In genomic region chr20:63238491-63239126, GRCh38 we compare ENCODE assay signal across 16 cellular contexts. TPM values are rescaled to one million over a fixed set of nuclear protein-coding genes. Genes with fewer than 3 reads are reported as not detected.
DNase-seq lines count a peak whose midpoint lies in the region; ATAC-seq and TF ChIP-seq lines count a peak whose summit lies in the region.
"Had no signal": no experiment of that assay in that cellular context is flagged by ENCODE, and none has a peak within 500 bp of the region (broad histone marks: within the 10 kb centered on the region; RNA-seq: fewer than 3 reads in every experiment).

No MANE protein-coding gene starts in this region.

- CTCF ChIA-PET in activated CD4-positive, alpha-beta T cell treated with anti-CD3 and anti-CD28 coated beads for 36 hours (lab: Charles Lee), result no interaction called here
- CTCF ChIA-PET in GM10248 (lab: Yijun Ruan, JAX), result interaction anchor here (8.2 kb wide), 1 partner anchor 15 kb away, joined by 76 read pairs; no protein-coding TSS in a partner anchor

- intact Hi-C loops in activated CD4-positive, alpha-beta T cell treated with anti-CD3 and anti-CD28 coated beads for 36 hours (cut with DNase I, micrococcal nuclease), result no loop called here
- intact Hi-C loops in activated CD4-positive, alpha-beta T cell treated with anti-CD3 and anti-CD28 coated beads, Interleukin-2, amount 10 ng/mL, durations not matched to agents 24 days and 14 days (cut with micrococcal nuclease), result no loop called here
- intact Hi-C loops in spleen (cut with DNase I; ENCODE audit: low total_unique reads), result no loop called here

- H3K9me3 ChIP-seq in Loucy (ENCODE audit: insufficient read depth, low read depth, low read length) (no peaks in the 10 kb centered on the region), spleen (no peaks in the 10 kb centered on the region)
- H3K9me3 ChIP-seq: lower lobe of right lung had no signal

- H3K4me2 ChIP-seq in Loucy (ENCODE audit: low read depth, low read length, poor library complexity, severe bottlenecking), result peak overlapping the region; percentile 64

- DNase-seq in activated CD4-positive, alpha-beta T cell treated with anti-CD3 and anti-CD28 coated beads for 36 hours, result peak; percentile 31
- no peak for DNase-seq in activated CD4-positive, alpha-beta T cell treated with anti-CD3 and anti-CD28 coated beads, Interleukin-2, amount 10 ng/mL, durations not matched to agents 24 days and 14 days
- DNase-seq in erythroblast (lab: John Stamatoyannopoulos, UW), result peak; percentile 31 to 35
- no peak for DNase-seq in spleen
- no peak for DNase-seq in GM10248 (ENCODE audit: extremely low spot score)
- DNase-seq: activated CD4-positive, alpha-beta T cell treated with anti-CD3 and anti-CD28 coated beads for 1 hour; DMS 273 treated with DMSO at 0.1 percent for 48 hours; GOT3; lower lobe of right lung; NCI-H2081 treated with DMSO at 0.1 percent for 48 hours had no signal

- ATAC-seq in activated CD4-positive, alpha-beta T cell treated with anti-CD3 and anti-CD28 coated beads for 36 hours, result no peak
- no peak for ATAC-seq in HG02588 (IDR thresholded peaks at IDR 0.05; ENCODE audit: unreplicated experiment)
- no peak for ATAC-seq in GM19395 (IDR thresholded peaks at IDR 0.05; ENCODE audit: unreplicated experiment)
- ATAC-seq: lower lobe of right lung had no signal

- H2AFZ ChIP-seq in Loucy (ENCODE audit: low read length), result no peak overlapping the region; the same call in 1 of the 2 replicates

- H3K4me1 ChIP-seq in Loucy (ENCODE audit: insufficient read depth, low read length, poor library complexity, severe bottlenecking) (peaks cover 3% of the 10 kb centered on the region), spleen (peaks cover 0 to 62% (median 24%) of the 10 kb centered on the region in 6 donors)
- H3K4me1 ChIP-seq: lower lobe of right lung had no signal

- H3K27me3 ChIP-seq in Loucy (ENCODE audit: insufficient read depth, low read length, poor library complexity, severe bottlenecking), result no peaks in the 10 kb centered on the region
- peaks cover 0 to 50% (median 11%) of the 10 kb centered on the region in 7 donors for H3K27me3 ChIP-seq in spleen (replicated peaks in 1 of 7)

- H3K36me3 ChIP-seq in Loucy (ENCODE audit: insufficient read depth, low read length), result no peaks in the 10 kb centered on the region
- H3K36me3 ChIP-seq in spleen, result no peaks in the 10 kb centered on the region
- H3K36me3 ChIP-seq: lower lobe of right lung had no signal

- no peaks in the 10 kb centered on the region for H4K20me1 ChIP-seq in Loucy (ENCODE audit: insufficient read depth, low read length, poor library complexity, severe bottlenecking)

- no peaks in the 10 kb centered on the region for H3K36me3 Mint-ChIP-seq in activated CD4-positive, alpha-beta T cell treated with anti-CD3 and anti-CD28 coated beads for 36 hours (ENCODE audit: low read depth)
- H3K36me3 Mint-ChIP-seq in activated CD4-positive, alpha-beta T cell treated with anti-CD3 and anti-CD28 coated beads, Interleukin-2, amount 10 ng/mL, durations not matched to agents 24 days and 14 days (ENCODE audit: low read depth), result no peaks in the 10 kb centered on the region

- POLR2A ChIA-PET in activated CD4-positive, alpha-beta T cell treated with anti-CD3 and anti-CD28 coated beads for 36 hours (lab: Charles Lee), result no interaction called here
- POLR2A ChIA-PET in GM10248 (lab: Yijun Ruan, JAX), result no interaction called here

- TF ChIP-seq CTCF in Loucy (conservative IDR thresholded peaks at IDR 0.05; ENCODE audit: low read length) (peak; percentile 50), spleen (IDR thresholded peaks at IDR 0.05 in 8 of 11, conservative IDR thresholded peaks at IDR 0.05 in 3 of 11) (peak in 1 of 11 experiments; percentile 9), GM10248 (IDR thresholded peaks at IDR 0.05; ENCODE audit: control extremely low read depth, extremely low read depth, low read depth, missing control alignments) (no peak)

- 36 to 51% (median 42%) methylated on average over 9 to 18 of the region's 18 CpGs for WGBS in spleen, 5 donors

- no peak overlapping the region for H3K4me3 Mint-ChIP-seq in activated CD4-positive, alpha-beta T cell treated with anti-CD3 and anti-CD28 coated beads for 36 hours
- no peak overlapping the region for H3K4me3 Mint-ChIP-seq in activated CD4-positive, alpha-beta T cell treated with anti-CD3 and anti-CD28 coated beads, Interleukin-2, amount 10 ng/mL, durations not matched to agents 24 days and 14 days

- H3F3A ChIP-seq in Loucy (ENCODE audit: low read depth), result no peaks in the 10 kb centered on the region

- H3K79me2 ChIP-seq in Loucy (ENCODE audit: insufficient read depth, low read length), result no peaks in the 10 kb centered on the region

- H3K9ac ChIP-seq in Loucy (ENCODE audit: low read depth, low read length, poor library complexity, severe bottlenecking), result peak overlapping the region; percentile 60

- H3K27ac ChIP-seq in spleen, result peak overlapping the region in 6 of 8 donors; percentile 29 to 70 (median 62)
- H3K27ac ChIP-seq: lower lobe of right lung had no signal

- H3K27ac Mint-ChIP-seq in activated CD4-positive, alpha-beta T cell treated with anti-CD3 and anti-CD28 coated beads for 36 hours, result no peak overlapping the region
- no peak overlapping the region for H3K27ac Mint-ChIP-seq in activated CD4-positive, alpha-beta T cell treated with anti-CD3 and anti-CD28 coated beads, Interleukin-2, amount 10 ng/mL, durations not matched to agents 24 days and 14 days

- H3K4me1 Mint-ChIP-seq in activated CD4-positive, alpha-beta T cell treated with anti-CD3 and anti-CD28 coated beads for 36 hours, result peaks cover 2% of the 10 kb centered on the region
- H3K4me1 Mint-ChIP-seq in activated CD4-positive, alpha-beta T cell treated with anti-CD3 and anti-CD28 coated beads, Interleukin-2, amount 10 ng/mL, durations not matched to agents 24 days and 14 days, result no peaks in the 10 kb centered on the region

- no peaks in the 10 kb centered on the region for H3K27me3 Mint-ChIP-seq in activated CD4-positive, alpha-beta T cell treated with anti-CD3 and anti-CD28 coated beads for 36 hours
- H3K27me3 Mint-ChIP-seq in activated CD4-positive, alpha-beta T cell treated with anti-CD3 and anti-CD28 coated beads, Interleukin-2, amount 10 ng/mL, durations not matched to agents 24 days and 14 days, result no peaks in the 10 kb centered on the region

- H3K4me3 ChIP-seq in Loucy (ENCODE audit: low read length, poor library complexity, severe bottlenecking), result peak overlapping the region; percentile 29
- peak overlapping the region in 2 of 8 donors; percentile 7 to 46 for H3K4me3 ChIP-seq in spleen
- H3K4me3 ChIP-seq: lower lobe of right lung had no signal

- H3K9me3 Mint-ChIP-seq in activated CD4-positive, alpha-beta T cell treated with anti-CD3 and anti-CD28 coated beads for 36 hours (ENCODE audit: low read depth), result no peaks in the 10 kb centered on the region
- no peaks in the 10 kb centered on the region for H3K9me3 Mint-ChIP-seq in activated CD4-positive, alpha-beta T cell treated with anti-CD3 and anti-CD28 coated beads, Interleukin-2, amount 10 ng/mL, durations not matched to agents 24 days and 14 days

- no peaks in the 10 kb centered on the region for H3K9me2 ChIP-seq in Loucy (replicated peaks; ENCODE audit: low read depth, low read length)

- TF ChIP-seq POLR2A in erythroblast (IDR thresholded peaks at IDR 0.05; ENCODE audit: low read length), result no peak
- no peak for TF ChIP-seq POLR2A in spleen (IDR thresholded peaks at IDR 0.05)

RNA-seq across cellular contexts. Expression of gene BIRC7, which starts 2.9 kb away (rescaled TPM):
- under 1 TPM in 1 of 2 experiments, not detected in 1; 0.14 TPM for total RNA-seq in activated CD4-positive, alpha-beta T cell treated with anti-CD3 and anti-CD28 coated beads for 36 hours
- total RNA-seq in activated CD4-positive, alpha-beta T cell treated with anti-CD3 and anti-CD28 coated beads, Interleukin-2, amount 10 ng/mL, durations not matched to agents 24 days and 14 days, result not detected in 2 replicates
- total RNA-seq in spleen, result 1 to 10 TPM in 3 of 7 donors, under 1 TPM in 2, not detected in 2; 0.40 to 1.3 (median 1.0) TPM
- polyA plus RNA-seq in spleen, result 1 to 10 TPM; 1.1 to 2.9 (median 1.4) TPM
- total RNA-seq: temporal lobe had no signal
- polyA plus RNA-seq: AG04450 had no signal

RNA-seq across cellular contexts. Expression of gene NKAIN4, which starts 15.7 kb away (rescaled TPM):
- not detected for total RNA-seq in activated CD4-positive, alpha-beta T cell treated with anti-CD3 and anti-CD28 coated beads for 36 hours
- not detected in 2 replicates for total RNA-seq in activated CD4-positive, alpha-beta T cell treated with anti-CD3 and anti-CD28 coated beads, Interleukin-2, amount 10 ng/mL, durations not matched to agents 24 days and 14 days
- not detected for total RNA-seq in spleen
- polyA plus RNA-seq in spleen, result under 1 TPM in 1 of 3 donors, not detected in 2; 0.09 TPM
- total RNA-seq: lower lobe of right lung, omental fat pad had no signal
- polyA plus RNA-seq: AG04450 had no signal

RNA-seq across cellular contexts. Expression of gene YTHDF1, which starts 22.7 kb away (rescaled TPM):
- total RNA-seq in activated CD4-positive, alpha-beta T cell treated with anti-CD3 and anti-CD28 coated beads for 36 hours, result 10 to 100 TPM; 32.2 to 32.6 TPM
- 44.5 and 48.6 TPM in 2 replicates for total RNA-seq in activated CD4-positive, alpha-beta T cell treated with anti-CD3 and anti-CD28 coated beads, Interleukin-2, amount 10 ng/mL, durations not matched to agents 24 days and 14 days
- 10 to 100 TPM; 30.8 to 41.6 (median 35.9) TPM for total RNA-seq in spleen
- polyA plus RNA-seq in spleen, result 10 to 100 TPM; 18.8 to 24.3 (median 21.2) TPM

RNA-seq across cellular contexts. Expression of gene ARFGAP1, which starts 34.0 kb away (rescaled TPM):
- total RNA-seq in activated CD4-positive, alpha-beta T cell treated with anti-CD3 and anti-CD28 coated beads for 36 hours, result 10 to 100 TPM; 73.4 to 77.6 TPM
- 97.0 and 98.2 TPM in 2 replicates for total RNA-seq in activated CD4-positive, alpha-beta T cell treated with anti-CD3 and anti-CD28 coated beads, Interleukin-2, amount 10 ng/mL, durations not matched to agents 24 days and 14 days
- 100 to 1,000 TPM in 3 of 7 donors, 10 to 100 TPM in 4; 51.9 to 105 (median 91.7) TPM for total RNA-seq in spleen
- polyA plus RNA-seq in spleen, result 100 to 1,000 TPM in 2 of 3 donors, 10 to 100 TPM in 1; 44.4 to 165 (median 112) TPM

RNA-seq across cellular contexts. Expression of gene COL20A1, which starts 54.4 kb away (rescaled TPM):
- total RNA-seq in activated CD4-positive, alpha-beta T cell treated with anti-CD3 and anti-CD28 coated beads for 36 hours, result under 1 TPM; 0.04 to 0.09 TPM
- not detected in 2 replicates for total RNA-seq in activated CD4-positive, alpha-beta T cell treated with anti-CD3 and anti-CD28 coated beads, Interleukin-2, amount 10 ng/mL, durations not matched to agents 24 days and 14 days
- 1 to 10 TPM in 2 of 7 donors, under 1 TPM in 3, not detected in 2; 0.23 to 2.1 (median 0.77) TPM for total RNA-seq in spleen
- under 1 TPM; 0.12 to 0.77 (median 0.43) TPM for polyA plus RNA-seq in spleen
- total RNA-seq: lower lobe of right lung, omental fat pad had no signal
- polyA plus RNA-seq: AG04450 had no signal

Comparison
In these comparisons a context has a peak if more than half of its experiments do, and no peak if none do; other contexts are left out.
1. DNase-seq: peak in activated CD4-positive, alpha-beta T cell treated with anti-CD3 and anti-CD28 coated beads for 36 hours (single experiment) and erythroblast (2 of 2); none in activated CD4-positive, alpha-beta T cell treated with anti-CD3 and anti-CD28 coated beads, Interleukin-2, amount 10 ng/mL, durations not matched to agents 24 days and 14 days (single experiment), spleen (single experiment) and GM10248 (single experiment).